10 cellular contexts compared by ENCODE assay signal in genomic region chr6:149473080-149474052, GRCh38. TPM values are rescaled to one million over a fixed set of nuclear protein-coding genes. Genes with fewer than 3 reads are reported as not detected.
DNase-seq lines count a peak whose midpoint lies in the region; ATAC-seq and TF ChIP-seq lines count a peak whose summit lies in the region.
"Had no signal": no experiment of that assay in that cellular context is flagged by ENCODE, and none has a peak within 500 bp of the region (broad histone marks: within the 10 kb centered on the region; RNA-seq: fewer than 3 reads in every experiment).

No MANE protein-coding gene starts in this region.

- no peaks in the 10 kb centered on the region for H3K27me3 ChIP-seq in muscle layer of duodenum (ENCODE audit: low read depth, low read length)

- H3K27me3 Mint-ChIP-seq in activated B cell treated with CpG ODN at 0.5 μM for 24 hours: no peaks in the 10 kb centered on the region

- peaks cover 93% of the 10 kb centered on the region for H3K4me1 Mint-ChIP-seq in activated B cell treated with CpG ODN at 0.5 μM for 24 hours

- ATAC-seq in HG02642 (IDR thresholded peaks at IDR 0.05; ENCODE audit: poor library complexity, unreplicated experiment) (peak; percentile 26), activated B cell treated with CpG ODN at 0.5 μM for 24 hours (ENCODE audit: low read depth) (peak; percentile 31), GM18909 (IDR thresholded peaks at IDR 0.05; ENCODE audit: poor library complexity, unreplicated experiment) (no peak), GM18502 (IDR thresholded peaks at IDR 0.05; ENCODE audit: poor library complexity, unreplicated experiment) (no peak)

- peak overlapping the region; percentile 91 for H3K27ac Mint-ChIP-seq in activated B cell treated with CpG ODN at 0.5 μM for 24 hours

- peaks cover 76% of the 10 kb centered on the region for H3K36me3 Mint-ChIP-seq in activated B cell treated with CpG ODN at 0.5 μM for 24 hours (ENCODE audit: low read depth)

- POLR2A ChIA-PET in GM10248 (lab: Yijun Ruan, JAX) (interaction anchor here (0.6 to 0.8 kb wide), 2 partner anchors 11 to 714 kb away, joined by 4 to 5 read pairs; partner anchors contain the start of gene ZC3H12D), activated B cell treated with CpG ODN at 0.5 μM for 24 hours (lab: Charles Lee) (interaction anchor here (0.5 to 3.2 kb wide), 12 partner anchors 10 to 407 kb away, joined by 3 to 52 read pairs (median 6); no protein-coding TSS in a partner anchor)

- H3K27ac ChIP-seq in muscle layer of duodenum (ENCODE audit: low read length): peak overlapping the region; percentile 42

- H3K4me3 ChIP-seq in muscle layer of duodenum (ENCODE audit: low read depth in 1 of 2, low read length in 2 of 2): no peak overlapping the region

- DNase-seq in GM10248 (ENCODE audit: extremely low spot score) (no peak), activated B cell treated with CpG ODN at 0.5 μM for 24 hours (peak; percentile 44), epidermal melanocyte (ENCODE audit: insufficient read length, low spot score) (no peak)
- DNase-seq in stimulated activated CD4-positive, alpha-beta T cell treated with anti-CD3 and anti-CD28 coated beads, Interleukin-1b, Interleukin-23, amount 100 ng/mL, for 48 hours: no peak
- DNase-seq: caudate nucleus had no signal

- no peaks in the 10 kb centered on the region for H3K36me3 ChIP-seq in muscle layer of duodenum (ENCODE audit: control insufficient read depth in 1 of 2, insufficient read depth in 2 of 2, low read length in 2 of 2)

- peak; percentile 20 for TF ChIP-seq CTCF in GM10248 (IDR thresholded peaks at IDR 0.05; ENCODE audit: control extremely low read depth, extremely low read depth, low read depth, missing control alignments)
- no peak for TF ChIP-seq CTCF in activated B cell treated with CpG ODN at 0.5 μM for 24 hours (IDR thresholded peaks at IDR 0.05)

- peak overlapping the region; percentile 81 for H3K4me3 Mint-ChIP-seq in activated B cell treated with CpG ODN at 0.5 μM for 24 hours

- H3K4me1 ChIP-seq in muscle layer of duodenum (ENCODE audit: control insufficient read depth in 1 of 2, insufficient read depth in 2 of 2, low read length in 2 of 2): peaks cover 4 to 8% of the 10 kb centered on the region in 2 donors

- H3K9me3 Mint-ChIP-seq in activated B cell treated with CpG ODN at 0.5 μM for 24 hours: no peaks in the 10 kb centered on the region

- CTCF ChIA-PET in GM10248 (lab: Yijun Ruan, JAX) (interaction anchor here (0.7 to 2.9 kb wide), 11 partner anchors 9 to 436 kb away, joined by 3 to 37 read pairs (median 4); partner anchors contain the start of gene ZC3H12D), activated B cell treated with CpG ODN at 0.5 μM for 24 hours (lab: Charles Lee) (interaction anchor here (0.6 to 3.3 kb wide), 8 partner anchors 14 to 391 kb away, joined by 3 to 24 read pairs (median 3); no protein-coding TSS in a partner anchor)

- intact Hi-C loops in activated B cell treated with CpG ODN at 0.5 μM for 24 hours (cut with micrococcal nuclease): loop anchor here (1.0 kb wide), 1 partner anchor 44 kb away; no protein-coding TSS in a partner anchor

- H3K9me3 ChIP-seq in muscle layer of duodenum (ENCODE audit: control insufficient read depth in 1 of 2, low read length in 2 of 2): no peaks in the 10 kb centered on the region

RNA-seq across cellular contexts. Expression of gene ZC3H12D, which starts 11.4 kb away (rescaled TPM):
- total RNA-seq in activated B cell treated with CpG ODN at 0.5 μM for 24 hours: 184 and 225 TPM in 2 replicates
- total RNA-seq: kidney epithelial cell had no signal

Comparison
In these comparisons a context has a peak if more than half of its experiments do, and no peak if none do; other contexts are left out.
1. ATAC-seq: peak in HG02642 (single experiment) and activated B cell treated with CpG ODN at 0.5 μM for 24 hours (single experiment); none in GM18909 (single experiment) and GM18502 (single experiment).